8 cellular contexts compared by ENCODE assay signal in genomic region chr11:115334932-115335788, GRCh38.
A peak's percentile ranks its signal among the peaks of the same experiment; 100 is the strongest.
DNase-seq lines count a peak whose midpoint lies in the region; ATAC-seq, FAIRE-seq and TF ChIP-seq lines count a peak whose summit lies in the region.

No MANE protein-coding gene starts in this region.

- no peak for ATAC-seq in GM18505 (IDR thresholded peaks at IDR 0.05; ENCODE audit: unreplicated experiment)

- WGBS in small intestine, 3 donors = 39 to 50% (median 48%) methylated on average over 3 of the region's 3 CpGs

- no peak overlapping the region for H3K27ac ChIP-seq in A673 (ENCODE audit: low read depth, low read length, poor library complexity, severe bottlenecking)
- no peak overlapping the region for H3K27ac ChIP-seq in OCI-LY7 (ENCODE audit: low read depth, low read length, poor library complexity, severe bottlenecking)
- no peak overlapping the region for H3K27ac ChIP-seq in fibroblast of lung (ENCODE audit: insufficient read depth, low read length)
- H3K27ac ChIP-seq in small intestine (ENCODE audit: low read depth in 1 of 2, low read length in 1 of 2) = no peak overlapping the region

- H3K9ac ChIP-seq in fibroblast of lung (ENCODE audit: insufficient read depth, low read length) = no peak overlapping the region

- DNase-seq in A673 (ENCODE audit: low spot score) (peak; percentile 51), GM19239 (ENCODE audit: insufficient read length, low spot score) (no peak), OCI-LY7 (ENCODE audit: low spot score) (peak; percentile 64), fibroblast of lung (ENCODE audit: low read depth in 2 of 2) (peak; percentile 54 to 64), small intestine (peak; percentile 42), H54 (ENCODE audit: insufficient read length, low spot score) (no peak), NCI-H2107 treated with DMSO at 0.1 percent for 48 hours (lab: John Stamatoyannopoulos, UW; ENCODE audit: unreplicated experiment) (no peak)

- no peak overlapping the region for H3K4me3 ChIP-seq in A673 (ENCODE audit: low read depth, low read length, poor library complexity, severe bottlenecking)
- no peak overlapping the region for H3K4me3 ChIP-seq in OCI-LY7 (ENCODE audit: low read depth, low read length, poor library complexity, severe bottlenecking)
- no peak overlapping the region for H3K4me3 ChIP-seq in fibroblast of lung (replicated peaks in 1 of 4; ENCODE audit: control extremely low read depth in 1 of 4, insufficient read depth in 1 of 4, low read depth in 3 of 4, low read length in 4 of 4)
- H3K4me3 ChIP-seq in small intestine (ENCODE audit: low read depth in 1 of 2, low read length in 2 of 2) = no peak overlapping the region

- TF ChIP-seq CTCF in A673 (conservative IDR thresholded peaks at IDR 0.05; ENCODE audit: low read depth, low read length) (peak; percentile 85), OCI-LY7 (conservative IDR thresholded peaks at IDR 0.05; ENCODE audit: low read length) (peak; percentile 95), fibroblast of lung (conservative IDR thresholded peaks at IDR 0.05 in 1 of 2, IDR thresholded peaks at IDR 0.05 in 1 of 2; ENCODE audit: low read depth in 1 of 2, low read length in 2 of 2) (peak; percentile 23 to 68)

- H3K79me2 ChIP-seq in OCI-LY7 (ENCODE audit: insufficient read depth, low read depth, low read length) (no peaks in the 10 kb centered on the region), fibroblast of lung (ENCODE audit: control insufficient read depth, insufficient read depth, low read length) (no peaks in the 10 kb centered on the region)

- intact Hi-C loops in A673 (cut with micrococcal nuclease; ENCODE audit: unreplicated experiment) (loop anchor here (1.0 to 5.0 kb wide), 4 partner anchors 169 to 1357 kb away; partner anchors contain the start of gene CADM1), OCI-LY7 (cut with micrococcal nuclease; ENCODE audit: unreplicated experiment) (loop anchor here (1.0 to 5.0 kb wide), 2 partner anchors 168 to 942 kb away; no protein-coding TSS in a partner anchor)

- H3K4me1 ChIP-seq in A673 (ENCODE audit: insufficient read depth, low read length, poor library complexity, severe bottlenecking) (peaks cover 28% of the 10 kb centered on the region), OCI-LY7 (ENCODE audit: insufficient read depth, low read length, poor library complexity, severe bottlenecking) (no peaks in the 10 kb centered on the region), fibroblast of lung (ENCODE audit: control insufficient read depth, extremely low read depth, insufficient read depth, low read length) (no peaks in the 10 kb centered on the region), small intestine (ENCODE audit: control insufficient read depth in 2 of 2, insufficient read depth in 1 of 2, low read depth in 1 of 2, low read length in 1 of 2) (no peaks in the 10 kb centered on the region)

- POLR2A ChIA-PET in A673 (lab: Charles Lee; ENCODE audit: low non-redundant PET) = no interaction called here
- POLR2A ChIA-PET in OCI-LY7 (lab: Charles Lee) = interaction anchor here (1.7 kb wide), 1 partner anchor 166 kb away, joined by 5 read pairs; no protein-coding TSS in a partner anchor

- peak; percentile 66 for FAIRE-seq in GM19239 (lab: Jason Lieb, UNC)
- peak; percentile 75 for FAIRE-seq in small intestine (lab: Jason Lieb, UNC)
- no peak for FAIRE-seq in H54 (lab: Jason Lieb, UNC)

- TF ChIP-seq POLR2A in H54 (IDR thresholded peaks at IDR 0.05; ENCODE audit: low read depth, low read length) (no peak), GM18505 (IDR thresholded peaks at IDR 0.05; ENCODE audit: borderline replicate concordance, extremely low read depth, insufficient read depth, insufficient read length) (no peak)

- no peak overlapping the region for H2AFZ ChIP-seq in OCI-LY7 (ENCODE audit: low read length)
- no peak overlapping the region for H2AFZ ChIP-seq in fibroblast of lung (ENCODE audit: low read length)

- no peaks in the 10 kb centered on the region for H3K9me3 ChIP-seq in A673 (ENCODE audit: low read depth, low read length, poor library complexity, severe bottlenecking)
- H3K9me3 ChIP-seq in OCI-LY7 (ENCODE audit: low read length) = no peaks in the 10 kb centered on the region
- no peaks in the 10 kb centered on the region for H3K9me3 ChIP-seq in fibroblast of lung (ENCODE audit: control insufficient read depth, insufficient read depth, low read depth, low read length)
- H3K9me3 ChIP-seq in small intestine (ENCODE audit: control insufficient read depth, low read depth) = no peaks in the 10 kb centered on the region

- no peaks in the 10 kb centered on the region for H3K36me3 ChIP-seq in A673 (ENCODE audit: insufficient read depth, low read length, poor library complexity, severe bottlenecking)
- H3K36me3 ChIP-seq in OCI-LY7 (ENCODE audit: insufficient read depth, low read length) = no peaks in the 10 kb centered on the region
- H3K36me3 ChIP-seq in fibroblast of lung (ENCODE audit: control insufficient read depth, insufficient read depth, low read length) = no peaks in the 10 kb centered on the region
- no peaks in the 10 kb centered on the region for H3K36me3 ChIP-seq in small intestine (ENCODE audit: control insufficient read depth in 2 of 2, insufficient read depth in 2 of 2, low read length in 2 of 2)

- CTCF ChIA-PET in A673 (lab: Charles Lee) = interaction anchor here (0.6 to 1.0 kb wide), 3 partner anchors 168 to 1357 kb away, joined by 3 to 10 read pairs (median 3); no protein-coding TSS in a partner anchor
- CTCF ChIA-PET in OCI-LY7 (lab: Charles Lee; ENCODE audit: unreplicated experiment) = no interaction called here

- H3K4me2 ChIP-seq in OCI-LY7 (ENCODE audit: low read length) = no peak overlapping the region
- H3K4me2 ChIP-seq in fibroblast of lung (ENCODE audit: extremely low read depth, insufficient read depth, low read length) = no peak overlapping the region

- H3K9me2 ChIP-seq in OCI-LY7 (ENCODE audit: insufficient read depth, low read length) = no peaks in the 10 kb centered on the region

- BruUV-seq in A673 (replicated peaks; lab: Mats Ljungman, UMichigan) = no TSS peak
- BruUV-seq in OCI-LY7 (replicated peaks; lab: Mats Ljungman, UMichigan) = no TSS peak

- H4K20me1 ChIP-seq in OCI-LY7 (ENCODE audit: insufficient read depth, low read length) (0 out of 2 replicates have a peak, but pooled peaks cover 4% of the 10 kb centered on the region), fibroblast of lung (ENCODE audit: control insufficient read depth, extremely low read depth, insufficient read depth, low read length) (no peaks in the 10 kb centered on the region)

- H3K27me3 ChIP-seq in A673 (replicated peaks; ENCODE audit: insufficient read depth, low read depth, low read length, poor library complexity) (peaks cover 6% of the 10 kb centered on the region), fibroblast of lung (ENCODE audit: control insufficient read depth, insufficient read depth, low read length) (no peaks in the 10 kb centered on the region), small intestine (ENCODE audit: control insufficient read depth in 2 of 2, insufficient read depth in 2 of 2, low read length in 2 of 2) (no peaks in the 10 kb centered on the region)

Comparison
In these comparisons a context has a peak if more than half of its experiments do, and no peak if none do; other contexts are left out.
1. DNase-seq: peak in A673 (single experiment), OCI-LY7 (single experiment), fibroblast of lung (2 of 2) and small intestine (single experiment); none in GM19239 (single experiment), H54 (single experiment) and NCI-H2107 treated with DMSO at 0.1 percent for 48 hours (single experiment).
2. Peak in every context shown above with its lines, with median percentiles within 50 percentile points of each other: CTCF ChIP-seq.